33 cellular contexts compared by ENCODE assay signal in the genomic region with DNA sequence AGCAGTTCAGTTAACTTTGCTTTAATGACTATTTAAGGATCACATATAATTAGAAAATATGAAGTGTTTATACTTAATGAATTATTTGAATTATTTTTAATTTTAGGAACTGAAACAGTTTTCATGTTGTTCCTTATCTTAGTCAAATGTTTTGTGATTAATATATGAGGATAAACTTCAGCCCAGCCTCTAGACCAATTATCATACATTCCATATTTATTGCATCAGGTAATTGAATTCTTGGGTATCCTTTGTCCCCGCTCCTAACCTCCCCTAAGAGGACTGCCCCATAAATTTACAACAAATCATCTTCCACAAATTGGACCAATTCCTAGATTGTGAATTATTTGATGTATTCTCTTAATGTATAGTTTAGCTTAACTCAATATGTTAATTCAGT.
"Had no signal": no experiment of that assay in that cellular context is flagged by ENCODE, and none has a peak within 500 bp of the region (broad histone marks: within the 10 kb centered on the region; RNA-seq: fewer than 3 reads in every experiment).

No MANE protein-coding gene starts in this region.

- DNase-seq: Karpas-422, Kasumi-1, MG63, MM.1S, MV-4-11, NCI-H1048, NCI-H1092, NCI-H1092 treated with DMSO at 0.1 percent for 48 hours, NCI-H1105, NCI-H1105 treated with DMSO at 0.1 percent for 48 hours, NCI-H1417, NCI-H1417 treated with DMSO at 0.1 percent for 48 hours, NCI-H1436, NCI-H1436 treated with DMSO at 0.1 percent for 48 hours, NCI-H146, NCI-H1694, NCI-H1694 treated with DMSO at 0.1 percent for 48 hours, NCI-H187, NCI-H187 treated with DMSO at 0.1 percent for 48 hours, NCI-H1930, NCI-H2029, NCI-H2029 treated with DMSO at 0.1 percent for 48 hours, NCI-H2081 treated with DMSO at 0.1 percent for 48 hours, NCI-H2107, NCI-H2171, NCI-H2171 treated with DMSO at 0.1 percent for 48 hours, NCI-H2227 treated with DMSO at 0.1 percent for 48 hours, NCI-H226, NCI-H345, NCI-H446, NCI-H446 treated with DMSO at 0.1 percent for 48 hours, NCI-H510A had no signal

- H3K4me3 ChIP-seq: MG63 had no signal

- H3K9ac ChIP-seq: KMS-11 had no signal

- H3K9me3 ChIP-seq: MG63 had no signal

- H3K27ac ChIP-seq: KMS-11 had no signal

- H3K36me3 ChIP-seq: MG63 had no signal

- H3K4me2 ChIP-seq: KMS-11 had no signal
